21 cellular contexts compared by ENCODE assay signal in the genomic region with DNA sequence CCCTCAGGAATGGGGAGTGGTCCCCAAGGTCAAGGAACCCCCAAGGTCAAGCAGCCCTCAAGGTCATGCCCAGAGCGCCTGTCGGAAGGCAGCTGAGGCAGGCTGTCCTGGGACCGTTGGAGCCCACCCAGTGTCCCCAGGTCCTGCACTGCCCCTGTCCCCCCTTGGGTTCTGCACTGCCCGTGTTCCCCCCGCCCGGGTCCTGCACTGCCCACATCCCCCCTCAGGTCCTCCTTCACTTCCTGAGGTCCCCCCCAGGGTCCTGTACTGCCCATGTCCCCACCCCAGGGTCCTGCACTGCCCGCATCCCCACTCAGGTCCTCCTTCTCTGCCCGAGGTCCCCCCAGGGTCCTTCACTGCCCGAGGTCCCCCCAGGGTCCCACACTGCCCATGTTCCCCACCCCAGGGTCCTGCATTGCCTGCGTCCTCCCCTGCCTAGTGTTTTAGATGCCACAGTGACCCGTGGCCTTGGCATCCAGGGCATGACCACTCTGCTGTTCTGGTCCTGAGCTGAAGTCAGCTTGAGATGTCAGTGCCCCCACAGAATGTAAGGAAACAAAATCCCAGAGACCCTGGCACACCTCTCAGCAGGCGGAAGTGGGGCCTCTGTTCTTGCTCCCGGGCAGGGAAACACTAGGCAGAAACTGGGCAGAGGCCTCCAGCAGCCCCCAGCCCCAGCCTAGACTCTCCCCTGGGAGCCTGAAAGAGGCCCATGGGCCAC.
A peak's percentile ranks its signal among the peaks of the same experiment; 100 is the strongest.
DNase-seq lines count a peak whose midpoint lies in the region; ATAC-seq, FAIRE-seq and TF ChIP-seq lines count a peak whose summit lies in the region.
"Had no signal": no experiment of that assay in that cellular context is flagged by ENCODE, and none has a peak within 500 bp of the region (broad histone marks: within the 10 kb centered on the region; RNA-seq: fewer than 3 reads in every experiment).

No MANE protein-coding gene starts in this region.

- no peak overlapping the region for H3K27ac Mint-ChIP-seq in central memory CD8-positive, alpha-beta T cell (ENCODE audit: low read depth)
- H3K27ac Mint-ChIP-seq: activated CD4-positive, alpha-beta T cell treated with anti-CD3 and anti-CD28 coated beads, Interleukin-2, amount 10 ng/mL, durations not matched to agents 7 days and 5 days; activated naive CD4-positive, alpha-beta T cell treated with anti-CD3 and anti-CD28 coated beads, Interleukin-2, amount 10 ng/mL, durations not matched to agents 7 days and 5 days; CD4-positive, CD25-positive, alpha-beta regulatory T cell; nephron progenitor cell had no signal

- H3K36me3 ChIP-seq in lung (ENCODE audit: control insufficient read depth in 2 of 2, insufficient read depth in 2 of 2, low read length in 2 of 2): no peaks in the 10 kb centered on the region
- no peaks in the 10 kb centered on the region for H3K36me3 ChIP-seq in testis (ENCODE audit: low read depth, missing control alignments)
- H3K36me3 ChIP-seq: cardiac muscle cell, spleen had no signal

- no peak overlapping the region for H3K4me3 ChIP-seq in right cardiac atrium (ENCODE audit: low read length)
- no peak overlapping the region for H3K4me3 ChIP-seq in lung
- H3K4me3 ChIP-seq in testis: no peak overlapping the region
- H3K4me3 ChIP-seq: cardiac muscle cell, spleen had no signal

- no peak overlapping the region for H3K4me3 Mint-ChIP-seq in central memory CD8-positive, alpha-beta T cell
- H3K4me3 Mint-ChIP-seq: activated CD4-positive, alpha-beta T cell treated with anti-CD3 and anti-CD28 coated beads, Interleukin-2, amount 10 ng/mL, durations not matched to agents 7 days and 5 days; activated naive CD4-positive, alpha-beta T cell treated with anti-CD3 and anti-CD28 coated beads, Interleukin-2, amount 10 ng/mL, durations not matched to agents 7 days and 5 days; CD4-positive, CD25-positive, alpha-beta regulatory T cell; nephron progenitor cell had no signal

- H3K4me1 ChIP-seq in right cardiac atrium (ENCODE audit: control insufficient read depth, insufficient read depth, low read length) (no peaks in the 10 kb centered on the region), lung (ENCODE audit: control insufficient read depth in 2 of 2, insufficient read depth in 2 of 2, low read length in 2 of 2) (no peaks in the 10 kb centered on the region), testis (no peaks in the 10 kb centered on the region)
- H3K4me1 ChIP-seq: spleen had no signal

- H3K27ac ChIP-seq in right cardiac atrium (ENCODE audit: low read length) (no peak overlapping the region), lung (ENCODE audit: low read depth in 1 of 2, low read length in 1 of 2) (no peak overlapping the region), testis (no peak overlapping the region)
- H3K27ac ChIP-seq: cardiac muscle cell, spleen had no signal

- ATAC-seq in right cardiac atrium: no peak
- ATAC-seq in central memory CD8-positive, alpha-beta T cell (replicated peaks; ENCODE audit: extremely low read depth, poor library complexity, severe bottlenecking): no peak
- no peak for ATAC-seq in lung (ENCODE audit: insufficient read depth, low FRiP score)
- no peak for ATAC-seq in GM21619 (IDR thresholded peaks at IDR 0.05; ENCODE audit: unreplicated experiment)

- H3K27me3 ChIP-seq in right cardiac atrium (ENCODE audit: control insufficient read depth, insufficient read depth): no peaks in the 10 kb centered on the region
- H3K27me3 ChIP-seq in lung (ENCODE audit: control insufficient read depth, insufficient read depth): no peaks in the 10 kb centered on the region
- H3K27me3 ChIP-seq in testis: no peaks in the 10 kb centered on the region
- H3K27me3 ChIP-seq: cardiac muscle cell had no signal

- TF ChIP-seq POLR2A in testis (IDR thresholded peaks at IDR 0.05): no peak

- no peaks in the 10 kb centered on the region for H3K9me3 Mint-ChIP-seq in central memory CD8-positive, alpha-beta T cell
- H3K9me3 Mint-ChIP-seq: activated CD4-positive, alpha-beta T cell treated with anti-CD3 and anti-CD28 coated beads, Interleukin-2, amount 10 ng/mL, durations not matched to agents 7 days and 5 days; nephron progenitor cell had no signal

- intact Hi-C loops in cardiac septum (cut with DNase I) (no loop called here), right cardiac atrium (cut with DNase I) (no loop called here), testis (cut with DNase I; ENCODE audit: low total_unique reads) (no loop called here)

- FAIRE-seq in RCC 7860 (lab: Jason Lieb, UNC): no peak
- FAIRE-seq: frontal cortex had no signal

- DNase-seq in cardiac septum (ENCODE audit: low spot score) (peak; percentile 43), right cardiac atrium (no peak), lung (ENCODE audit: low spot score) (peak; percentile 23), testis (peak; percentile 7), RCC 7860 (ENCODE audit: low spot score) (no peak)
- DNase-seq in central memory CD8-positive, alpha-beta T cell (ENCODE audit: low spot score in 2 of 2): peak; percentile 6 to 12
- DNase-seq in stimulated activated naive CD4-positive, alpha-beta T cell treated with Interleukin-2 at 50 U/mL for 16 hours (lab: John Stamatoyannopoulos, UW): no peak
- DNase-seq: activated CD4-positive, alpha-beta T cell treated with anti-CD3 and anti-CD28 coated beads, Interleukin-2, amount 10 ng/mL, durations not matched to agents 7 days and 5 days; activated naive CD4-positive, alpha-beta T cell treated with anti-CD3 and anti-CD28 coated beads, Interleukin-2, amount 10 ng/mL, durations not matched to agents 7 days and 5 days; activated T-cell treated with anti-CD3 and anti-CD28 coated beads for 4 hours; CD4-positive, CD25-positive, alpha-beta regulatory T cell; effector CD4-positive, alpha-beta T cell; KBM-7; mesendoderm; NCI-H146; nephron progenitor cell; SIG-M5; spleen had no signal

- H3K4me1 Mint-ChIP-seq in central memory CD8-positive, alpha-beta T cell: no peaks in the 10 kb centered on the region
- H3K4me1 Mint-ChIP-seq: activated CD4-positive, alpha-beta T cell treated with anti-CD3 and anti-CD28 coated beads, Interleukin-2, amount 10 ng/mL, durations not matched to agents 7 days and 5 days; activated naive CD4-positive, alpha-beta T cell treated with anti-CD3 and anti-CD28 coated beads, Interleukin-2, amount 10 ng/mL, durations not matched to agents 7 days and 5 days; CD4-positive, CD25-positive, alpha-beta regulatory T cell; nephron progenitor cell had no signal

- WGBS in right cardiac atrium: 85% methylated on average over 13 of the region's 13 CpGs
- 90% methylated on average over 13 of the region's 13 CpGs for WGBS in lung, 2 donors
- 90 to 92% methylated on average over 4 to 13 of the region's 13 CpGs for WGBS in testis, 2 donors

- peaks cover 14% of the 10 kb centered on the region for H3K27me3 Mint-ChIP-seq in central memory CD8-positive, alpha-beta T cell
- H3K27me3 Mint-ChIP-seq: activated CD4-positive, alpha-beta T cell treated with anti-CD3 and anti-CD28 coated beads, Interleukin-2, amount 10 ng/mL, durations not matched to agents 7 days and 5 days; activated naive CD4-positive, alpha-beta T cell treated with anti-CD3 and anti-CD28 coated beads, Interleukin-2, amount 10 ng/mL, durations not matched to agents 7 days and 5 days; CD4-positive, CD25-positive, alpha-beta regulatory T cell had no signal

- TF ChIP-seq CTCF in lung (IDR thresholded peaks at IDR 0.05; ENCODE audit: control extremely low read depth, extremely low read depth): no peak
- TF ChIP-seq CTCF in testis (IDR thresholded peaks at IDR 0.05): no peak

- H3K9me3 ChIP-seq in right cardiac atrium (ENCODE audit: control insufficient read depth, low read length): no peaks in the 10 kb centered on the region
- H3K9me3 ChIP-seq in lung (ENCODE audit: control insufficient read depth in 2 of 2, insufficient read depth in 1 of 2, low read length in 1 of 2): no peaks in the 10 kb centered on the region
- H3K9me3 ChIP-seq in testis: no peaks in the 10 kb centered on the region
- H3K9me3 ChIP-seq: spleen had no signal

- peaks cover 2% of the 10 kb centered on the region for H3K36me3 Mint-ChIP-seq in central memory CD8-positive, alpha-beta T cell (ENCODE audit: insufficient read depth)
- H3K36me3 Mint-ChIP-seq: activated naive CD4-positive, alpha-beta T cell treated with anti-CD3 and anti-CD28 coated beads, Interleukin-2, amount 10 ng/mL, durations not matched to agents 7 days and 5 days; CD4-positive, CD25-positive, alpha-beta regulatory T cell had no signal

Comparison
In these comparisons a context has a peak if more than half of its experiments do, and no peak if none do; other contexts are left out.
1. DNase-seq: peak in cardiac septum (single experiment), central memory CD8-positive, alpha-beta T cell (2 of 2), lung (single experiment) and testis (single experiment); none in right cardiac atrium (0 of 3), RCC 7860 (single experiment) and stimulated activated naive CD4-positive, alpha-beta T cell treated with Interleukin-2 at 50 U/mL for 16 hours (single experiment).